ENCODE assay signal across 21 cellular contexts in genomic region chr9:76944011-76944410, GRCh38.
"Had no signal": no experiment of that assay in that cellular context is flagged by ENCODE, and none has a peak within 500 bp of the region (broad histone marks: within the 10 kb centered on the region; RNA-seq: fewer than 3 reads in every experiment).

No MANE protein-coding gene starts in this region.

- ATAC-seq: heart left ventricle; lower lobe of right lung; pancreas; right lobe of liver; stimulated activated memory B cell treated with anti-CD40 and anti-IgM and Interleukin-4, amounts not matched to agents 10 μg/mL and 1 μg/mL and 100 μg/mL, for 72 hours had no signal

- H3K4me1 Mint-ChIP-seq: memory B cell; nephron; stimulated activated memory B cell treated with anti-CD40 and anti-IgM and Interleukin-4, amounts not matched to agents 10 μg/mL and 1 μg/mL and 100 μg/mL, for 72 hours had no signal

- H3K4me1 ChIP-seq: esophagus squamous epithelium, heart left ventricle, left ventricle myocardium inferior, lower lobe of right lung, pancreas, right lobe of liver, spleen, thyroid gland had no signal

- H3K27ac ChIP-seq: esophagus squamous epithelium, heart left ventricle, left ventricle myocardium inferior, lower lobe of right lung, pancreas, right lobe of liver, spleen, thyroid gland had no signal

- H3K36me3 Mint-ChIP-seq: memory B cell; stimulated activated memory B cell treated with anti-CD40 and anti-IgM and Interleukin-4, amounts not matched to agents 10 μg/mL and 1 μg/mL and 100 μg/mL, for 72 hours; type B pancreatic cell had no signal

- H3K9me3 Mint-ChIP-seq: dendritic cell treated with granulocyte-macrophage colony-stimulating factor and Interleukin-4, amounts not matched to agents 40 ng/mL and 50 ng/mL, for 4 days; memory B cell; nephron; stimulated activated memory B cell treated with anti-CD40 and anti-IgM and Interleukin-4, amounts not matched to agents 10 μg/mL and 1 μg/mL and 100 μg/mL, for 72 hours; stimulated activated naive CD8-positive, alpha-beta T cell treated with anti-CD3 and anti-CD28 coated beads, Interleukin-15, Interleukin-2, amounts not matched to agents 100 ng/mL and 50 ng/mL, for 24 hours; type B pancreatic cell had no signal

- H3K9me3 ChIP-seq: esophagus squamous epithelium, heart left ventricle, left ventricle myocardium inferior, lower lobe of right lung, pancreas, right lobe of liver, spleen, thyroid gland had no signal

- H3K27ac Mint-ChIP-seq: dendritic cell treated with granulocyte-macrophage colony-stimulating factor and Interleukin-4, amounts not matched to agents 40 ng/mL and 50 ng/mL, for 4 days; memory B cell; nephron; progenitor cell of endocrine pancreas; stimulated activated memory B cell treated with anti-CD40 and anti-IgM and Interleukin-4, amounts not matched to agents 10 μg/mL and 1 μg/mL and 100 μg/mL, for 72 hours; stimulated activated naive CD8-positive, alpha-beta T cell treated with anti-CD3 and anti-CD28 coated beads, Interleukin-15, Interleukin-2, amounts not matched to agents 100 ng/mL and 50 ng/mL, for 24 hours; type B pancreatic cell had no signal

- DNase-seq: esophagus squamous epithelium; heart left ventricle; hippocampal formation; left ventricle myocardium inferior; lower lobe of right lung; midbrain; occipital lobe; pancreas; right lobe of liver; spleen; stimulated activated CD4-positive, alpha-beta T cell treated with anti-CD3 and anti-CD28 coated beads, Interleukin-15, amount 100 ng/mL, for 24 hours; stimulated activated CD4-positive, alpha-beta T cell treated with anti-CD3 and anti-CD28 coated beads, Interleukin-1b, Interleukin-23, amount 100 ng/mL, for 48 hours; stimulated activated CD4-positive, alpha-beta T cell treated with anti-CD3 and anti-CD28 coated beads, Interleukin-4, amount 100 ng/mL, for 24 hours; thyroid gland had no signal

- H3K4me3 ChIP-seq: esophagus squamous epithelium, heart left ventricle, left ventricle myocardium inferior, lower lobe of right lung, pancreas, right lobe of liver, spleen, thyroid gland had no signal

- H3K27me3 ChIP-seq: heart left ventricle, pancreas, right lobe of liver, thyroid gland had no signal

- H3K4me3 Mint-ChIP-seq: dendritic cell treated with granulocyte-macrophage colony-stimulating factor and Interleukin-4, amounts not matched to agents 40 ng/mL and 50 ng/mL, for 4 days; memory B cell; nephron; stimulated activated memory B cell treated with anti-CD40 and anti-IgM and Interleukin-4, amounts not matched to agents 10 μg/mL and 1 μg/mL and 100 μg/mL, for 72 hours; stimulated activated naive CD8-positive, alpha-beta T cell treated with anti-CD3 and anti-CD28 coated beads, Interleukin-15, Interleukin-2, amounts not matched to agents 100 ng/mL and 50 ng/mL, for 24 hours; type B pancreatic cell had no signal

- H3K36me3 ChIP-seq: esophagus squamous epithelium, heart left ventricle, left ventricle myocardium inferior, lower lobe of right lung, pancreas, right lobe of liver, spleen, thyroid gland had no signal
